In the genomic region with DNA sequence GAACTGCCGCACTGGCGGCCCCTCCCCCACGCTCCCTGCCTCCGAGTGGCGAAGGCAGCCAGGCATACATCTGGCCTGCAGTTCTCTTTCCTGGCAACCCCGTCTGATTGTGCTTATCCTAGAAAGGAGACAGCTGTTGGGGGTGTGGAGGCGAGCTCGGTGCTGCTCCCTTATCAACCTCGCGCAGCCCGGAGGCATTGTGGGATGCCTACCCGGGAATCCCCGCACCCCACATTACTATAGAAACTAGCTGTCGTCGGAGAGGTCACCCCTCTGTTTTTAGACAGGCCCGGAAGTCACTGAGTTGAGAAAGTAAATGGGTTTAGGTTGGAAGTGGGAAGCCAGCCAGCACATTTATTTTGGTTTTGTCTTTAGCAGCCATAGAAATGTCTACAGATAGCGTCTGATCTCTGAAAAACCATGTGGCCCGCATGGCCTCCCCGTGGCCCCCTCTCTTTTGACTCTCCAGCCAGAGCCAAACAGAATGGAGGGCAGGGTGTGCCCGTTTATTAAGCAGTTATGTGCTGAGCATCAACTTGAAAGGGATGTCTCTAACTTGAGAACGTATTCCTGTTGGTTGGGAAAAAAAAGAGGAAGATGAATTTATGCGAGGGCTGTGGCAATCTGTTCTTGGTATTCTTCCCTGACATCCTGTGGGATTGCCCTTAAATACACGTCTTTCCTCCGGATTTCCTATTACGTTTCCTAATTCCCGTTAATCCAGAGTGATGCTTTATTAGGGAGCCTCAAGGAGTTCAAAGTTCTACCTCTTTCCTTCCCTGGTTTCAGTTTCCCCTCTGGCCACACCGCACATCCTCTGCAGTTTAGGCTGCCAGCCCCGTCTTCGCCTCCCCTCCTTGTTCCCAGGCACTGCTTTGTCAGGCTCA, we compare ENCODE assay signal across 8 cellular contexts. TPM values are rescaled to one million over a fixed set of nuclear protein-coding genes. Genes with fewer than 3 reads are reported as not detected.
A peak's percentile ranks its signal among the peaks of the same experiment; 100 is the strongest.
DNase-seq lines count a peak whose midpoint lies in the region; ATAC-seq and TF ChIP-seq lines count a peak whose summit lies in the region.

No MANE protein-coding gene starts in this region.

- TF ChIP-seq CTCF in ascending aorta (IDR thresholded peaks at IDR 0.05) (no peak), upper lobe of right lung (IDR thresholded peaks at IDR 0.05) (no peak)

- H3K9me3 Mint-ChIP-seq in effector memory CD8-positive, alpha-beta T cell = no peaks in the 10 kb centered on the region

- H3K27ac ChIP-seq in BLaER1 treated with 17β-estradiol and CSF1 and Interleukin-3, amounts not matched to agents 10 nM and 100 nM = peak overlapping the region in 9 of 11 experiments; percentile 56 to 82 (median 73); a peak in 18 of 22 replicates
- H3K27ac ChIP-seq in ascending aorta = peak overlapping the region in 1 of 2 donors; percentile 32
- peak overlapping the region; percentile 49 for H3K27ac ChIP-seq in upper lobe of right lung

- DNase-seq in MG63 (peak; percentile 98), ascending aorta (ENCODE audit: low spot score in 2 of 2) (peak; percentile 31 to 79), left lobe of liver (ENCODE audit: low spot score) (peak; percentile 61), upper lobe of right lung (peak; percentile 80), NOMO-1 treated with dmso at 0.1 percent for 144 hours (lab: John Stamatoyannopoulos, UW; ENCODE audit: unreplicated experiment) (no peak), G401 (ENCODE audit: low spot score) (no peak)
- no peak for DNase-seq in effector memory CD8-positive, alpha-beta T cell

- no peak overlapping the region for H3K27ac Mint-ChIP-seq in effector memory CD8-positive, alpha-beta T cell

- H3K4me1 Mint-ChIP-seq in effector memory CD8-positive, alpha-beta T cell (ENCODE audit: low read depth in 2 of 2) = peaks cover 10 to 13% of the 10 kb centered on the region in 2 donors

- peaks cover 23 to 52% (median 41%) of the 10 kb centered on the region in 11 experiments for H3K36me3 ChIP-seq in BLaER1 treated with 17β-estradiol and CSF1 and Interleukin-3, amounts not matched to agents 10 nM and 100 nM
- H3K36me3 ChIP-seq in MG63 = peaks cover 86% of the 10 kb centered on the region
- H3K36me3 ChIP-seq in ascending aorta = no peaks in the 10 kb centered on the region
- no peaks in the 10 kb centered on the region for H3K36me3 ChIP-seq in upper lobe of right lung

- no peak overlapping the region for H3K4me3 Mint-ChIP-seq in effector memory CD8-positive, alpha-beta T cell

- peaks cover 62 to 95% of the 10 kb centered on the region in 2 donors for H3K27me3 Mint-ChIP-seq in effector memory CD8-positive, alpha-beta T cell

- H4K20me1 ChIP-seq in BLaER1 treated with 17β-estradiol and CSF1 and Interleukin-3, amounts not matched to agents 10 nM and 100 nM = peaks cover 0 to 63% (median 17%) of the 10 kb centered on the region in 11 experiments; a peak in 12 of 22 replicates

- H3K9me3 ChIP-seq in BLaER1 treated with 17β-estradiol and CSF1 and Interleukin-3, amounts not matched to agents 10 nM and 100 nM (replicated peaks in 1 of 11) = peaks cover 0 to 18% (median 0%) of the 10 kb centered on the region in 11 experiments; a peak in 7 of 22 replicates
- H3K9me3 ChIP-seq in MG63 = no peaks in the 10 kb centered on the region
- H3K9me3 ChIP-seq in ascending aorta = no peaks in the 10 kb centered on the region
- no peaks in the 10 kb centered on the region for H3K9me3 ChIP-seq in upper lobe of right lung

- H3K9ac ChIP-seq in BLaER1 treated with 17β-estradiol and CSF1 and Interleukin-3, amounts not matched to agents 10 nM and 100 nM = peak overlapping the region in 10 of 11 experiments; percentile 70 to 84 (median 78); a peak in 19 of 22 replicates

- in situ Hi-C loops in G401 (cut with HindIII; ENCODE audit: low sequenced_read_pairs) = no loop called here

- ATAC-seq in left lobe of liver = no peak
- ATAC-seq in upper lobe of right lung = peak; percentile 52
- no peak for ATAC-seq in effector memory CD8-positive, alpha-beta T cell (replicated peaks)

- H3K4me1 ChIP-seq in BLaER1 treated with 17β-estradiol and CSF1 and Interleukin-3, amounts not matched to agents 10 nM and 100 nM = peaks cover 48 to 88% (median 77%) of the 10 kb centered on the region in 10 experiments
- H3K4me1 ChIP-seq in ascending aorta (peaks cover 7 to 34% of the 10 kb centered on the region in 2 donors), upper lobe of right lung (peaks cover 54% of the 10 kb centered on the region)

- H3K4me2 ChIP-seq in BLaER1 treated with 17β-estradiol and CSF1 and Interleukin-3, amounts not matched to agents 10 nM and 100 nM = peak overlapping the region; percentile 82 to 95 (median 87)

- intact Hi-C loops in ascending aorta (cut with DNase I) = no loop called here
- intact Hi-C loops in upper lobe of right lung (cut with DNase I) = no loop called here

- H3K4me3 ChIP-seq in BLaER1 treated with 17β-estradiol and CSF1 and Interleukin-3, amounts not matched to agents 10 nM and 100 nM = peak overlapping the region; percentile 0 to 76 (median 73); a peak in 19 of 20 replicates
- peak overlapping the region; percentile 93 for H3K4me3 ChIP-seq in MG63
- H3K4me3 ChIP-seq in ascending aorta = peak overlapping the region; percentile 12 to 42
- peak overlapping the region; percentile 11 for H3K4me3 ChIP-seq in upper lobe of right lung

- peaks cover 17 to 38% (median 32%) of the 10 kb centered on the region in 11 experiments for H3K27me3 ChIP-seq in BLaER1 treated with 17β-estradiol and CSF1 and Interleukin-3, amounts not matched to agents 10 nM and 100 nM
- H3K27me3 ChIP-seq in MG63 (no peaks in the 10 kb centered on the region), ascending aorta (peaks cover 4% of the 10 kb centered on the region), upper lobe of right lung (peaks cover 38% of the 10 kb centered on the region)

- H3K36me3 Mint-ChIP-seq in effector memory CD8-positive, alpha-beta T cell (ENCODE audit: insufficient read depth) = no peaks in the 10 kb centered on the region

RNA-seq across cellular contexts. Expression of a gene that starts 3.9 kb away (rescaled TPM):
- total RNA-seq in MG63 (2014; rRNA removed; shearing (Covaris generic); ENCODE audit: low replicate concordance) = 65.2 and 103 TPM in 2 replicates
- total RNA-seq in ascending aorta = 2.0 TPM
- total RNA-seq in left lobe of liver = 0.65 TPM
- 4.9 TPM for total RNA-seq in upper lobe of right lung
- 0.03 and 1.1 TPM in 2 replicates for total RNA-seq in G401 (2014; rRNA removed; shearing (Covaris generic))

Comparison
In these comparisons a context has a peak if more than half of its experiments do, and no peak if none do; other contexts are left out.
1. H3K4me3 ChIP-seq: peak in every context shown above with its lines; median percentile 93 in MG63; 73 in BLaER1 treated with 17β-estradiol and CSF1 and Interleukin-3, amounts not matched to agents 10 nM and 100 nM; 27 in ascending aorta; 11 in upper lobe of right lung.
2. DNase-seq: peak in MG63 (single experiment), ascending aorta (2 of 2), left lobe of liver (single experiment) and upper lobe of right lung (single experiment); none in NOMO-1 treated with dmso at 0.1 percent for 144 hours (single experiment), G401 (single experiment) and effector memory CD8-positive, alpha-beta T cell (0 of 3).
3. RNA of a gene that starts 3.9 kb away (total RNA-seq): 65.2 to 103 TPM in MG63; 4.9 TPM in upper lobe of right lung (single experiment), 2.0 TPM in ascending aorta (single experiment), 0.65 TPM in left lobe of liver (single experiment) and 0.03 to 1.1 TPM in G401; every median in the first group is over 10 times any median in the second.